In genomic region chr17:39634384-39634871, GRCh38 we compare ENCODE assay signal across 9 cellular contexts. TPM values are rescaled to one million over a fixed set of nuclear protein-coding genes. Genes with fewer than 3 reads are reported as not detected.
A peak's percentile ranks its signal among the peaks of the same experiment; 100 is the strongest.
DNase-seq lines count a peak whose midpoint lies in the region; ATAC-seq, FAIRE-seq and TF ChIP-seq lines count a peak whose summit lies in the region.
"Had no signal": no experiment of that assay in that cellular context is flagged by ENCODE, and none has a peak within 500 bp of the region (broad histone marks: within the 10 kb centered on the region; RNA-seq: fewer than 3 reads in every experiment).

No MANE protein-coding gene starts in this region.

- intact Hi-C loops in psoas muscle (cut with DNase I): no loop called here

- ATAC-seq in psoas muscle: peak in 2 of 4 donors; percentile 27 to 33

- DNase-seq in NCI-H2196 (lab: John Stamatoyannopoulos, UW; ENCODE audit: unreplicated experiment) (peak; percentile 40), NCI-H2196 treated with DMSO at 0.1 percent for 48 hours (lab: John Stamatoyannopoulos, UW; ENCODE audit: unreplicated experiment) (no peak), HTR-8/SVneo (ENCODE audit: insufficient read length, low spot score) (peak; percentile 63), SHP77 treated with DMSO at 0.1 percent for 48 hours (lab: John Stamatoyannopoulos, UW) (peak; percentile 44), fibroblast of gingiva (ENCODE audit: low read depth) (peak; percentile 26), psoas muscle (no peak), MG63 (no peak)
- DNase-seq in activated effector memory CD4-positive, alpha-beta T cell treated with Interleukin-2 at 50 U/mL for 16 hours: no peak

- H3K4me3 ChIP-seq in psoas muscle: no peak overlapping the region
- no peak overlapping the region for H3K4me3 ChIP-seq in MG63

- peaks cover 25% of the 10 kb centered on the region for H3K4me1 ChIP-seq in psoas muscle

- peak; percentile 72 for TF ChIP-seq CTCF in psoas muscle (IDR thresholded peaks at IDR 0.05)

- FAIRE-seq in HTR-8/SVneo (lab: Jason Lieb, UNC): no peak

- 44 to 55% (median 44%) methylated on average over 2 of the region's 2 CpGs for WGBS in psoas muscle, 3 donors

- H3K27ac ChIP-seq in psoas muscle: no peak overlapping the region

- H3K9me3 ChIP-seq in psoas muscle: no peaks in the 10 kb centered on the region
- H3K9me3 ChIP-seq in MG63: no peaks in the 10 kb centered on the region

- H3K36me3 ChIP-seq in psoas muscle (ENCODE audit: insufficient read depth in 1 of 2, low read depth in 1 of 2) (no peaks in the 10 kb centered on the region), MG63 (no peaks in the 10 kb centered on the region; the same call in 1 of the 2 replicates)

- H3K27me3 ChIP-seq in psoas muscle (ENCODE audit: insufficient read depth in 3 of 3, low read length in 2 of 3) (peaks cover 0 to 6% (median 2%) of the 10 kb centered on the region in 3 donors), MG63 (no peaks in the 10 kb centered on the region)

RNA-seq across cellular contexts. Expression of gene STARD3, which starts 2.5 kb away (rescaled TPM):
- total RNA-seq in psoas muscle: 10 to 100 TPM; 22.5 to 32.6 (median 26.1) TPM
- polyA plus RNA-seq in psoas muscle: 10 to 100 TPM; 33.0 to 62.8 (median 47.9) TPM
- 55.2 and 61.8 TPM in 2 replicates for total RNA-seq in MG63 (2014; rRNA removed; shearing (Covaris generic); ENCODE audit: low replicate concordance)

RNA-seq across cellular contexts. Expression of gene PPP1R1B, which starts 7.7 kb away (rescaled TPM):
- total RNA-seq in psoas muscle: under 1 TPM in 3 of 4 donors, not detected in 1; 0.21 to 0.42 (median 0.23) TPM
- 1 to 10 TPM in 1 of 3 donors, under 1 TPM in 2; 0.10 to 1.6 (median 0.35) TPM for polyA plus RNA-seq in psoas muscle
- total RNA-seq in MG63 (2014; rRNA removed; shearing (Covaris generic); ENCODE audit: low replicate concordance): not detected in 2 replicates
- total RNA-seq: Daoy had no signal

RNA-seq across cellular contexts. Expression of gene NEUROD2, which starts 26.7 kb away (rescaled TPM):
- total RNA-seq in psoas muscle: not detected
- polyA plus RNA-seq in psoas muscle: under 1 TPM in 1 of 3 donors, not detected in 2; 0.01 TPM
- total RNA-seq in MG63 (2014; rRNA removed; shearing (Covaris generic); ENCODE audit: low replicate concordance): not detected in 2 replicates
- total RNA-seq: Daoy had no signal

RNA-seq across cellular contexts. Expression of gene TCAP, which starts 30.7 kb away (rescaled TPM):
- total RNA-seq in psoas muscle: 1,000 to 10,000 TPM; 3,389 to 5,818 (median 3,842) TPM
- 1,000 to 10,000 TPM; 2,116 to 7,047 (median 2,671) TPM for polyA plus RNA-seq in psoas muscle
- 0.07 TPM in 1 of 2 replicates, not detected in the other for total RNA-seq in MG63 (2014; rRNA removed; shearing (Covaris generic); ENCODE audit: low replicate concordance)
- total RNA-seq: Daoy had no signal

RNA-seq across cellular contexts. Expression of gene PNMT, which starts 33.8 kb away (rescaled TPM):
- 10 to 100 TPM in 2 of 4 donors, 1 to 10 TPM in 2; 5.9 to 15.3 (median 11.8) TPM for total RNA-seq in psoas muscle
- polyA plus RNA-seq in psoas muscle: 10 to 100 TPM in 1 of 3 donors, 1 to 10 TPM in 2; 6.0 to 13.0 (median 6.8) TPM
- not detected in 2 replicates for total RNA-seq in MG63 (2014; rRNA removed; shearing (Covaris generic); ENCODE audit: low replicate concordance)
- total RNA-seq: Daoy had no signal

Comparison
In these comparisons a context has a peak if more than half of its experiments do, and no peak if none do; other contexts are left out.
1. DNase-seq: peak in NCI-H2196 (single experiment), HTR-8/SVneo (single experiment), SHP77 treated with DMSO at 0.1 percent for 48 hours (single experiment) and fibroblast of gingiva (single experiment); none in NCI-H2196 treated with DMSO at 0.1 percent for 48 hours (single experiment), psoas muscle (0 of 2), MG63 (single experiment) and activated effector memory CD4-positive, alpha-beta T cell treated with Interleukin-2 at 50 U/mL for 16 hours (single experiment).